ENCODE assay signal across 8 cellular contexts in the genomic region with DNA sequence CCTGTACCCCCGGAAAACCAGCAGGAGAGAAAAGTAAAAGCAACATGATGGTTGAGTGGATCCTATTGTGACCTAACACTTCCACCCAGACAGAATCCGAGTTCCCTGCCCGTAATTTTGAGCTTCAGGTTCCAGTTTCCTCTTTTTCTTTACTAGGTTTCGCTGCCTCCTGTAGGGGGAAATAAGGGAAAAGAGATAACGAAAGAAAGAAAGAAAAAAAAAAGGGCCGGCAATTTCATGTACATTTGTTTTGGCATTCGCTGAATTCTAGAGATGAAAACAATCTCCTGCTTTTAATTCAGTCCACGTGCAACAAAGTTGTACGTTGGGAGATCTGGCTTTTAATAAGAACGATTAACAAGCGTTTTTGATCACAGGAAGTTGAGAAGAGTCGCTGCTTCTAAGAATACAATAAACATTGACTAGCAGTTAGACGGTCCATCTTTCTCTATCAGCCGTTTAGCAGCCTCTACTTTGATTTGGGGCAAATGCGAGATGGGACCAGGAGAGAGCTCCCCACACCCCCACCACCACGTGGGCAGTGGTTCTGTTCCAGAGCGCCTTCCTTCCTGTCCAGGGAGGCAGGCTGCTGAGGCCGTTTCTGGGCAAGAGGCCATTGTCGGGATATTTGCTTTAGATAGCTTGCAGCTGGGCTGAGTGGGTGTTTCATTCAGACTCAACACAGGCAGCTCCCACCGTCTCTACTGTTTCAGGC.
DNase-seq lines count a peak whose midpoint lies in the region; ATAC-seq and TF ChIP-seq lines count a peak whose summit lies in the region.

No MANE protein-coding gene starts in this region.

- H3K27me3 ChIP-seq in WERI-Rb-1 (ENCODE audit: insufficient read depth, low read depth, severe bottlenecking): peaks cover 91% of the 10 kb centered on the region

- H3K36me3 Mint-ChIP-seq in activated T-cell treated with anti-CD3 and anti-CD28 coated beads, Interleukin-2, amount 50 U/mL, for 24 hours (ENCODE audit: low read depth): no peaks in the 10 kb centered on the region
- H3K36me3 Mint-ChIP-seq in progenitor cell of endocrine pancreas (ENCODE audit: insufficient read depth): no peaks in the 10 kb centered on the region

- no peak for TF ChIP-seq CTCF in progenitor cell of endocrine pancreas (IDR thresholded peaks at IDR 0.05; ENCODE audit: unreplicated experiment)
- TF ChIP-seq CTCF in WERI-Rb-1 (IDR thresholded peaks at IDR 0.05; ENCODE audit: low read depth, low read length): no peak

- H3K27ac Mint-ChIP-seq in activated T-cell treated with anti-CD3 and anti-CD28 coated beads, Interleukin-2, amount 50 U/mL, for 24 hours: peak overlapping the region; percentile 69
- peak overlapping the region; percentile 54 for H3K27ac Mint-ChIP-seq in progenitor cell of endocrine pancreas

- H3K27me3 Mint-ChIP-seq in activated T-cell treated with anti-CD3 and anti-CD28 coated beads, Interleukin-2, amount 50 U/mL, for 24 hours: no peaks in the 10 kb centered on the region
- H3K27me3 Mint-ChIP-seq in progenitor cell of endocrine pancreas: no peaks in the 10 kb centered on the region

- ATAC-seq in Right ventricle myocardium inferior: peak; percentile 84

- no peaks in the 10 kb centered on the region for H3K36me3 ChIP-seq in WERI-Rb-1

- H3K9me3 Mint-ChIP-seq in activated T-cell treated with anti-CD3 and anti-CD28 coated beads, Interleukin-2, amount 50 U/mL, for 24 hours: peaks cover 1% of the 10 kb centered on the region
- no peaks in the 10 kb centered on the region for H3K9me3 Mint-ChIP-seq in progenitor cell of endocrine pancreas (ENCODE audit: low read depth)

- DNase-seq in AML-193 (lab: John Stamatoyannopoulos, UW) (peak; percentile 70 to 76), KG1 (lab: John Stamatoyannopoulos, UW) (peak; percentile 30), Right ventricle myocardium inferior (ENCODE audit: missing footprints) (peak; percentile 86), progenitor cell of endocrine pancreas (ENCODE audit: low spot score, unreplicated experiment) (no peak), NCI-H526 treated with DMSO at 0.1 percent for 48 hours (lab: John Stamatoyannopoulos, UW) (no peak), D341Med (ENCODE audit: low spot score) (no peak), WERI-Rb-1 (no peak)
- DNase-seq in activated T-cell treated with anti-CD3 and anti-CD28 coated beads, Interleukin-2, amount 50 U/mL, for 24 hours: peak; percentile 64

- peaks cover 42% of the 10 kb centered on the region for H3K4me1 Mint-ChIP-seq in activated T-cell treated with anti-CD3 and anti-CD28 coated beads, Interleukin-2, amount 50 U/mL, for 24 hours (ENCODE audit: low read depth)
- peaks cover 19% of the 10 kb centered on the region for H3K4me1 Mint-ChIP-seq in progenitor cell of endocrine pancreas (ENCODE audit: low read depth)

- H3K9me3 ChIP-seq in WERI-Rb-1 (ENCODE audit: severe bottlenecking): no peaks in the 10 kb centered on the region

- no peak overlapping the region for H3K27ac ChIP-seq in WERI-Rb-1

- intact Hi-C loops in Right ventricle myocardium inferior (cut with DNase I): loop anchor here (10.0 kb wide), 1 partner anchor 320 kb away; no protein-coding TSS in a partner anchor

- H3K4me3 ChIP-seq in WERI-Rb-1 (ENCODE audit: low read depth, low read length): no peak overlapping the region

- peak overlapping the region; percentile 61 for H3K4me3 Mint-ChIP-seq in activated T-cell treated with anti-CD3 and anti-CD28 coated beads, Interleukin-2, amount 50 U/mL, for 24 hours
- no peak overlapping the region for H3K4me3 Mint-ChIP-seq in progenitor cell of endocrine pancreas (ENCODE audit: low read depth)

Comparison
In these comparisons a context has a peak if more than half of its experiments do, and no peak if none do; other contexts are left out.
1. DNase-seq: peak in AML-193 (2 of 2), KG1 (single experiment), activated T-cell treated with anti-CD3 and anti-CD28 coated beads, Interleukin-2, amount 50 U/mL, for 24 hours (single experiment) and Right ventricle myocardium inferior (single experiment); none in progenitor cell of endocrine pancreas (single experiment), NCI-H526 treated with DMSO at 0.1 percent for 48 hours (single experiment), D341Med (single experiment) and WERI-Rb-1 (single experiment).